9 cellular contexts compared by ENCODE assay signal in genomic region chr9:100595391-100596199, GRCh38. TPM values are rescaled to one million over a fixed set of nuclear protein-coding genes. Genes with fewer than 3 reads are reported as not detected.
A peak's percentile ranks its signal among the peaks of the same experiment; 100 is the strongest.
DNase-seq lines count a peak whose midpoint lies in the region; ATAC-seq and TF ChIP-seq lines count a peak whose summit lies in the region.
"Had no signal": no experiment of that assay in that cellular context is flagged by ENCODE, and none has a peak within 500 bp of the region (broad histone marks: within the 10 kb centered on the region; RNA-seq: fewer than 3 reads in every experiment).

No MANE protein-coding gene starts in this region.

- 8% methylated on average over 3 of the region's 3 CpGs for WGBS in hepatocyte (ENCODE audit: low lambda C conversion rate, missing lambda C conversion rate)
- 26 to 43% (median 36%) methylated on average over 3 of the region's 3 CpGs for WGBS in spleen, 5 donors

- H3K79me2 ChIP-seq in hepatocyte = no peaks in the 10 kb centered on the region

- in situ Hi-C loops in astrocyte of the cerebellum (cut with HindIII; ENCODE audit: low sequenced_read_pairs) = loop anchor here (25.0 kb wide), 1 partner anchor 283 kb away; no protein-coding TSS in a partner anchor

- no peak for TF ChIP-seq POLR2A in spleen (IDR thresholded peaks at IDR 0.05)

- TF ChIP-seq CTCF in astrocyte of the cerebellum (IDR thresholded peaks at IDR 0.05; ENCODE audit: low read depth, low read length, missing control alignments) (peak; percentile 72), hepatocyte (IDR thresholded peaks at IDR 0.05; ENCODE audit: poor library complexity) (peak; percentile 90), spleen (IDR thresholded peaks at IDR 0.05 in 8 of 11, conservative IDR thresholded peaks at IDR 0.05 in 3 of 11) (peak; percentile 41 to 83 (median 76))

- H2AFZ ChIP-seq in hepatocyte = no peak overlapping the region

- H3K27me3 ChIP-seq in hepatocyte (no peaks in the 10 kb centered on the region), spleen (replicated peaks in 1 of 7) (no peaks in the 10 kb centered on the region)

- H3K4me1 ChIP-seq in hepatocyte (ENCODE audit: insufficient read depth) (no peaks in the 10 kb centered on the region), spleen (peaks cover 0 to 20% (median 13%) of the 10 kb centered on the region in 6 donors)

- H4K20me1 ChIP-seq in hepatocyte (ENCODE audit: insufficient read depth, poor library complexity, severe bottlenecking) = no peaks in the 10 kb centered on the region

- no peak overlapping the region for H3K4me2 ChIP-seq in hepatocyte

- DNase-seq in AG08395 (ENCODE audit: low spot score) (peak; percentile 58), GDM1 (lab: John Stamatoyannopoulos, UW) (peak; percentile 16), NCI-H2227 (lab: John Stamatoyannopoulos, UW; ENCODE audit: unreplicated experiment) (peak; percentile 76), astrocyte of the cerebellum (ENCODE audit: low read depth) (peak; percentile 55), hepatocyte (ENCODE audit: low spot score) (peak; percentile 77), spleen (no peak)
- no peak for DNase-seq in activated effector memory CD4-positive, alpha-beta T cell treated with anti-CD3 and anti-CD28 coated beads, Interleukin-2, amount 50 U/mL, for 16 hours

- no peaks in the 10 kb centered on the region for H3K9me2 ChIP-seq in hepatocyte (replicated peaks; ENCODE audit: insufficient read depth)

- no peak overlapping the region for H3K27ac ChIP-seq in hepatocyte
- no peak overlapping the region for H3K27ac ChIP-seq in spleen

- intact Hi-C loops in spleen (cut with DNase I; ENCODE audit: low total_unique reads) = no loop called here

- H3K4me3 ChIP-seq in astrocyte of the cerebellum (ENCODE audit: low read depth, low read length) (no peak overlapping the region), hepatocyte (no peak overlapping the region), spleen (no peak overlapping the region)

- H3K9me3 ChIP-seq in hepatocyte (ENCODE audit: low read depth) (no peaks in the 10 kb centered on the region), spleen (no peaks in the 10 kb centered on the region)

- H3K36me3 ChIP-seq in hepatocyte (replicated peaks; ENCODE audit: insufficient read depth, low read depth) = no peaks in the 10 kb centered on the region
- no peaks in the 10 kb centered on the region for H3K36me3 ChIP-seq in spleen

- peak; percentile 47 for ATAC-seq in HG02798 (IDR thresholded peaks at IDR 0.05; ENCODE audit: poor library complexity, unreplicated experiment)

RNA-seq across cellular contexts. Expression of gene CAVIN4, which starts 17.7 kb away (rescaled TPM):
- total RNA-seq in hepatocyte (1.0 and 2.4 TPM in 2 replicates), spleen (under 1 TPM in 6 of 7 donors, not detected in 1; 0.10 to 0.43 (median 0.29) TPM)
- polyA plus RNA-seq in hepatocyte (0.53 and 0.54 TPM in 2 replicates), spleen (under 1 TPM; 0.08 to 0.10 (median 0.09) TPM)
- polyA plus RNA-seq: naive thymus-derived CD8-positive, alpha-beta T cell had no signal

Comparison
In these comparisons a context has a peak if more than half of its experiments do, and no peak if none do; other contexts are left out.
1. DNase-seq: peak in AG08395 (single experiment), GDM1 (single experiment), NCI-H2227 (single experiment), astrocyte of the cerebellum (single experiment) and hepatocyte (single experiment); none in spleen (single experiment) and activated effector memory CD4-positive, alpha-beta T cell treated with anti-CD3 and anti-CD28 coated beads, Interleukin-2, amount 50 U/mL, for 16 hours (single experiment).
2. Peak in every context shown above with its lines, with median percentiles within 50 percentile points of each other: CTCF ChIP-seq.